8 cellular contexts compared by ENCODE assay signal in the genomic region with DNA sequence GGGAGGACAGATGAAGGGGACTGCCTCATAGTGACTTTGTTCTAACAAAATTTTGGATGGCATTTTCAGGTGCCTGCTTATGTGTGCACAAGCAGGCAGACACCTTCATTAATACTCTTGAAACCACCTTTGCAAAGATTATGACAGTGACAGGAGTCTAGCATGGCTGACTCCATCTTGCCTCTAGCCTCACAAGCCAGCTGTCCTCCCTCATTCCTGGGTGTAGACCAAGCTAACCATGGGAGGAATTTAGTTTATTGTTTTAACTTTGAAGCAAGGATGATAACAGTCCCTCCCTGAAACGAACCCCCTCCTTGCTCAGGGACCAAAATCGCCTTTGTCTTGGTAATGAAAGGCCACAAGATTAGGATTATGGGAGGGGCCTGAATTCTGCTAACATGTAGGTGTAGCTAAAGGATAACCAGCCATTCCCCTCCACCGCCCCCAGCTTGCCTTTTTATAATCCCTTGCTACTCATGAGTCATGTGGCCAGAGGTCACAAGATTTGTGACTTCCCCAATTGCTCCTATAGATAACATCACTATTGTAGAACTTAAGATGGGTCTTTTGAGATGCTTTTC.
DNase-seq lines count a peak whose midpoint lies in the region; TF ChIP-seq lines count a peak whose summit lies in the region.

No MANE protein-coding gene starts in this region.

- H3K27ac Mint-ChIP-seq in activated T-cell treated with anti-CD3 and anti-CD28 coated beads, Interleukin-2, amount 50 U/mL, for 24 hours = peak overlapping the region; percentile 92

- H3K27ac ChIP-seq in stomach (peak overlapping the region in 4 of 5 donors; percentile 10 to 71 (median 49)), testis (no peak overlapping the region)

- TF ChIP-seq EP300 in stomach (IDR thresholded peaks at IDR 0.05) = no peak

- no peak overlapping the region for H3K4me3 Mint-ChIP-seq in activated T-cell treated with anti-CD3 and anti-CD28 coated beads, Interleukin-2, amount 50 U/mL, for 24 hours

- no peaks in the 10 kb centered on the region for H3K27me3 Mint-ChIP-seq in activated T-cell treated with anti-CD3 and anti-CD28 coated beads, Interleukin-2, amount 50 U/mL, for 24 hours

- H3K4me1 Mint-ChIP-seq in activated T-cell treated with anti-CD3 and anti-CD28 coated beads, Interleukin-2, amount 50 U/mL, for 24 hours (ENCODE audit: low read depth) = peaks cover 65% of the 10 kb centered on the region

- H3K4me3 ChIP-seq in stomach (no peak overlapping the region), testis (no peak overlapping the region)

- H3K4me1 ChIP-seq in stomach = peaks cover 0 to 42% (median 14%) of the 10 kb centered on the region in 4 donors
- H3K4me1 ChIP-seq in testis = peaks cover 25% of the 10 kb centered on the region

- 32 to 60% (median 39%) methylated on average over 3 of the region's 3 CpGs for WGBS in stomach, 5 donors
- WGBS in testis, 2 donors = 43 to 66% methylated on average over 3 of the region's 3 CpGs

- intact Hi-C loops in stomach (cut with DNase I; ENCODE audit: low total_unique reads) (no loop called here), testis (cut with DNase I; ENCODE audit: low total_unique reads) (no loop called here)

- H3K36me3 Mint-ChIP-seq in activated T-cell treated with anti-CD3 and anti-CD28 coated beads, Interleukin-2, amount 50 U/mL, for 24 hours (ENCODE audit: low read depth) = peaks cover 9% of the 10 kb centered on the region

- no peaks in the 10 kb centered on the region for H3K9me3 Mint-ChIP-seq in activated T-cell treated with anti-CD3 and anti-CD28 coated beads, Interleukin-2, amount 50 U/mL, for 24 hours

- TF ChIP-seq CTCF in stomach (IDR thresholded peaks at IDR 0.05) (no peak), testis (IDR thresholded peaks at IDR 0.05) (no peak)

- H3K36me3 ChIP-seq in stomach (peaks cover 0 to 4% (median 0%) of the 10 kb centered on the region in 4 donors), testis (ENCODE audit: low read depth, missing control alignments) (no peaks in the 10 kb centered on the region)

- TF ChIP-seq POLR2A in stomach (IDR thresholded peaks at IDR 0.05) = no peak
- no peak for TF ChIP-seq POLR2A in testis (IDR thresholded peaks at IDR 0.05)

- DNase-seq in activated T-cell treated with anti-CD3 and anti-CD28 coated beads, Interleukin-2, amount 50 U/mL, for 24 hours = no peak
- no peak for DNase-seq in activated T-cell treated with anti-CD3 and anti-CD28 coated beads, Interleukin-2, amount 50 U/mL, for 1 hour
- DNase-seq in SW480 (ENCODE audit: low spot score) (peak; percentile 72), glomerular visceral epithelial cell (ENCODE audit: extremely low spot score) (peak; percentile 74), stomach (no peak), NCI-H2196 (lab: John Stamatoyannopoulos, UW; ENCODE audit: unreplicated experiment) (no peak), NCI-H1436 treated with DMSO at 0.1 percent for 48 hours (lab: John Stamatoyannopoulos, UW) (no peak), testis (no peak)

- no peaks in the 10 kb centered on the region for H3K9me3 ChIP-seq in stomach
- H3K9me3 ChIP-seq in testis = no peaks in the 10 kb centered on the region

- no peaks in the 10 kb centered on the region for H3K27me3 ChIP-seq in stomach
- H3K27me3 ChIP-seq in testis = no peaks in the 10 kb centered on the region

Comparison
In these comparisons a context has a peak if more than half of its experiments do, and no peak if none do; other contexts are left out.
1. DNase-seq: peak in SW480 (single experiment) and glomerular visceral epithelial cell (single experiment); none in activated T-cell treated with anti-CD3 and anti-CD28 coated beads, Interleukin-2, amount 50 U/mL, for 24 hours (single experiment), activated T-cell treated with anti-CD3 and anti-CD28 coated beads, Interleukin-2, amount 50 U/mL, for 1 hour (single experiment), stomach (single experiment), NCI-H2196 (single experiment), NCI-H1436 treated with DMSO at 0.1 percent for 48 hours (single experiment) and testis (single experiment).
2. H3K27ac ChIP-seq: peak in stomach (4 of 5); none in testis (0 of 2).